ENCODE assay signal across 1 cellular context in genomic region chr7:20241491-20242261, GRCh38.
TF ChIP-seq lines count a peak whose summit lies in the region.

No MANE protein-coding gene starts in this region.

TF ChIP-seq in GM12878, 131 proteins besides CTCF, POLR2A, EP300 and RAD21 (continued from another document and continues in another):
- TF ChIP-seq MTA2 (IDR thresholded peaks at IDR 0.05; ENCODE audit: low read depth) = peak; percentile 93
- TF ChIP-seq BACH1 (IDR thresholded peaks at IDR 0.05; ENCODE audit: borderline replicate concordance) = no peak
- TF ChIP-seq IRF4 (IDR thresholded peaks at IDR 0.05; ENCODE audit: low read depth, low read length) = peak; percentile 70
- TF ChIP-seq CBFB (IDR thresholded peaks at IDR 0.05; ENCODE audit: low read depth) = no peak
- no peak for TF ChIP-seq LARP7 (IDR thresholded peaks at IDR 0.05)
- TF ChIP-seq NR2C2 (IDR thresholded peaks at IDR 0.05; ENCODE audit: borderline replicate concordance, control insufficient read depth, insufficient read length, low read depth) = no peak
- TF ChIP-seq NBN (IDR thresholded peaks at IDR 0.05) = peak; percentile 80
- no peak for TF ChIP-seq RB1 (IDR thresholded peaks at IDR 0.05; ENCODE audit: borderline replicate concordance)
- no peak for TF ChIP-seq TARDBP (IDR thresholded peaks at IDR 0.05; ENCODE audit: borderline replicate concordance)
- TF ChIP-seq STAT3 (IDR thresholded peaks at IDR 0.05; ENCODE audit: low read depth, low read length) = no peak
- peak; percentile 27; the same call in 1 of the 3 replicates for TF ChIP-seq POU2F2 (IDR thresholded peaks at IDR 0.05; ENCODE audit: borderline replicate concordance, low read depth, low read length)
- TF ChIP-seq MLLT1 (IDR thresholded peaks at IDR 0.05) = peak; percentile 80
- TF ChIP-seq KDM1A (IDR thresholded peaks at IDR 0.05; ENCODE audit: borderline replicate concordance) = no peak
- TF ChIP-seq PAX8 (IDR thresholded peaks at IDR 0.05) = peak; percentile 64; the same call in 1 of the 2 replicates
- no peak for TF ChIP-seq NR2C1 (IDR thresholded peaks at IDR 0.05)
- peak; percentile 61; the same call in 1 of the 2 replicates for TF ChIP-seq BMI1 (IDR thresholded peaks at IDR 0.05; ENCODE audit: borderline replicate concordance)
- TF ChIP-seq SPI1 (IDR thresholded peaks at IDR 0.05; ENCODE audit: borderline replicate concordance, insufficient read depth, low read depth, low read length) = peak; percentile 96
- peak; percentile 41 for TF ChIP-seq RUNX3 (IDR thresholded peaks at IDR 0.05; ENCODE audit: low read length)
- no peak for TF ChIP-seq SIN3A (IDR thresholded peaks at IDR 0.05; ENCODE audit: low read depth, low read length)
- no peak for TF ChIP-seq BCLAF1 (IDR thresholded peaks at IDR 0.05)
- peak; percentile 33; the same call in 1 of the 2 replicates for TF ChIP-seq TBL1XR1 (IDR thresholded peaks at IDR 0.05; ENCODE audit: low read depth, low read length)
- TF ChIP-seq BHLHE40 (IDR thresholded peaks at IDR 0.05; ENCODE audit: borderline replicate concordance in 1 of 2, low read depth in 2 of 2, low read length in 1 of 2) = peak; percentile 9 to 62; a peak in 2 of 4 replicates
- no peak for TF ChIP-seq ZBED1 (IDR thresholded peaks at IDR 0.05; ENCODE audit: borderline replicate concordance)
- peak; percentile 33; the same call in 1 of the 2 replicates for TF ChIP-seq NKRF (conservative IDR thresholded peaks at IDR 0.05)
- TF ChIP-seq JUNB (IDR thresholded peaks at IDR 0.05) = peak; percentile 62
- no peak for TF ChIP-seq POLR2AphosphoS2 (IDR thresholded peaks at IDR 0.05; ENCODE audit: low read depth, low read length)
- TF ChIP-seq EGR1 (IDR thresholded peaks at IDR 0.05; ENCODE audit: borderline replicate concordance in 1 of 2, low read depth in 2 of 2, low read length in 2 of 2) = no peak
- 0 out of 2 replicates have a peak, but pooled peaks have one; percentile 39 for TF ChIP-seq MTA3 (IDR thresholded peaks at IDR 0.05; ENCODE audit: borderline replicate concordance, low read length)
- no peak for TF ChIP-seq SMAD1 (IDR thresholded peaks at IDR 0.05; ENCODE audit: low read depth, partially characterized antibody)
- TF ChIP-seq ATF3 (IDR thresholded peaks at IDR 0.05; ENCODE audit: borderline replicate concordance, extremely low read depth, low read depth, low read length) = no peak
- peak; percentile 16 for TF ChIP-seq CUX1 (IDR thresholded peaks at IDR 0.05; ENCODE audit: insufficient replicate concordance, low read depth, low read length)
- no peak for TF ChIP-seq MEF2B (IDR thresholded peaks at IDR 0.05; ENCODE audit: partially characterized antibody, poor library complexity, severe bottlenecking)
- TF ChIP-seq ZNF217 (IDR thresholded peaks at IDR 0.05) = no peak
- TF ChIP-seq HCFC1 (IDR thresholded peaks at IDR 0.05; ENCODE audit: low read length) = no peak
- TF ChIP-seq ZNF592 (IDR thresholded peaks at IDR 0.05) = peak; percentile 66; the same call in 1 of the 2 replicates
- no peak for TF ChIP-seq E4F1 (IDR thresholded peaks at IDR 0.05; ENCODE audit: borderline replicate concordance, partially characterized antibody)
- no peak for TF ChIP-seq SUPT20H (IDR thresholded peaks at IDR 0.05; ENCODE audit: borderline replicate concordance, control insufficient read depth, low read depth, low read length)
- TF ChIP-seq ZNF24 (IDR thresholded peaks at IDR 0.05) = peak; percentile 75; the same call in 1 of the 2 replicates
- peak; percentile 78; the same call in 1 of the 2 replicates for TF ChIP-seq NFIC (IDR thresholded peaks at IDR 0.05; ENCODE audit: low read depth, low read length)
- TF ChIP-seq HSF1 (IDR thresholded peaks at IDR 0.05; ENCODE audit: low read depth, low read length) = no peak
- TF ChIP-seq EED (IDR thresholded peaks at IDR 0.05; ENCODE audit: low read depth) = peak; percentile 64; the same call in 1 of the 2 replicates
- peak; percentile 90 to 94 for TF ChIP-seq IKZF2 (IDR thresholded peaks at IDR 0.05)
- no peak for TF ChIP-seq RCOR1 (conservative IDR thresholded peaks at IDR 0.05; ENCODE audit: low read depth, low read length)
